10 cellular contexts compared by ENCODE assay signal in the genomic region with DNA sequence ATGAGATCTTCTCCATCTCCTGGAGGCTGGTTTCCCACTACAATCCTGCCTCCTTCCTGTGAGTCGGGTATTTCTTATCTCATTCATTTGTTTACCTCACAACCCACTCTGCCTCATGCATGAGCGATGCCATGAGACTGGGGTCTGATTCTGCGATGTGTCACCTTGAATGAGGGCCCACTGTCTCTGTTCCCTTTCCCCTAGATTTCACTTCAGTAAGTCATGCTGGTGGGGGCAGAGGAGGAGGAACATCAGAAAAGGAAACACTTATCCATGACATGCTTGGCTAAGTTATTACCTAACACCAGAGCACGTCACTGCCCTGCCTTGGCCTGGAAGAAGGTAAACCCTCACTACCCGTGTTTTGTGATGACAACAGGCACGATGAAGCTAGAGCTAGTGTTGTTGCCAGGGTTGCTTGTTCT.
DNase-seq lines count a peak whose midpoint lies in the region; ATAC-seq, FAIRE-seq and TF ChIP-seq lines count a peak whose summit lies in the region.
"Had no signal": no experiment of that assay in that cellular context is flagged by ENCODE, and none has a peak within 500 bp of the region (broad histone marks: within the 10 kb centered on the region; RNA-seq: fewer than 3 reads in every experiment).

No MANE protein-coding gene starts in this region.

- intact Hi-C loops in left lung (cut with DNase I) (no loop called here), heart left ventricle (cut with DNase I) (loop anchor here in 1 of 10 donors (10.0 kb wide), 1 partner anchor 476 kb away; no protein-coding TSS in a partner anchor)

- TF ChIP-seq CTCF in astrocyte (IDR thresholded peaks at IDR 0.05; ENCODE audit: insufficient read depth, low read depth, low read length) = no peak
- TF ChIP-seq CTCF in left lung (IDR thresholded peaks at IDR 0.05) = no peak
- TF ChIP-seq CTCF in heart left ventricle (IDR thresholded peaks at IDR 0.05) = no peak

- H3K27me3 Mint-ChIP-seq in astrocyte (ENCODE audit: low read depth, unreplicated experiment) = no peaks in the 10 kb centered on the region
- peaks cover 6% of the 10 kb centered on the region for H3K27me3 Mint-ChIP-seq in activated naive CD8-positive, alpha-beta T cell treated with anti-CD3 and anti-CD28 coated beads, Interleukin-2, amount 50 U/mL, for 24 hours

- FAIRE-seq in astrocyte (lab: Jason Lieb, UNC) (no peak), urothelium cell line (lab: Jason Lieb, UNC) (no peak)

- no peaks in the 10 kb centered on the region for H3K36me3 Mint-ChIP-seq in astrocyte (ENCODE audit: low read depth, unreplicated experiment)
- H3K36me3 Mint-ChIP-seq in activated naive CD8-positive, alpha-beta T cell treated with anti-CD3 and anti-CD28 coated beads, Interleukin-2, amount 50 U/mL, for 24 hours (ENCODE audit: low read depth) = no peaks in the 10 kb centered on the region

- no peaks in the 10 kb centered on the region for H3K79me2 ChIP-seq in astrocyte (ENCODE audit: insufficient read depth, low read length)

- no peak overlapping the region for H3K4me3 Mint-ChIP-seq in astrocyte (ENCODE audit: unreplicated experiment)
- no peak overlapping the region for H3K4me3 Mint-ChIP-seq in activated naive CD8-positive, alpha-beta T cell treated with anti-CD3 and anti-CD28 coated beads, Interleukin-2, amount 50 U/mL, for 24 hours
- H3K4me3 Mint-ChIP-seq: T-helper 1 cell treated with Interleukin-12 subunit alpha and Interleukin-12 subunit beta and Interleukin-4 antibody, amounts not matched to agents 30 μg/mL and 1 μg/mL, for 36 hours had no signal

- H3K4me1 ChIP-seq in astrocyte (ENCODE audit: insufficient read depth, low read length) (no peaks in the 10 kb centered on the region), left lung (peaks cover 0 to 3% of the 10 kb centered on the region in 2 donors), heart left ventricle (peaks cover 0 to 12% (median 0%) of the 10 kb centered on the region in 12 donors)

- peaks cover 10% of the 10 kb centered on the region for H3K4me1 Mint-ChIP-seq in astrocyte (ENCODE audit: low read depth, unreplicated experiment)
- peaks cover 5% of the 10 kb centered on the region for H3K4me1 Mint-ChIP-seq in activated naive CD8-positive, alpha-beta T cell treated with anti-CD3 and anti-CD28 coated beads, Interleukin-2, amount 50 U/mL, for 24 hours

- H3K27me3 ChIP-seq in astrocyte (ENCODE audit: insufficient read depth, low read length) (no peaks in the 10 kb centered on the region), left lung (no peaks in the 10 kb centered on the region), heart left ventricle (peaks cover 0 to 3% (median 0%) of the 10 kb centered on the region in 9 donors)
- H3K27me3 ChIP-seq: spleen had no signal

- H3K4me2 ChIP-seq in astrocyte (ENCODE audit: low read length) = peak overlapping the region; percentile 6

- TF ChIP-seq POLR2A in heart left ventricle (IDR thresholded peaks at IDR 0.05) = no peak

- WGBS in heart left ventricle, 4 donors = 53 to 63% (median 60%) methylated on average over 6 of the region's 6 CpGs

- H4K20me1 ChIP-seq in astrocyte (ENCODE audit: insufficient read depth, low read length) = no peaks in the 10 kb centered on the region

- ATAC-seq in left lung (peak; percentile 52), heart left ventricle (no peak)
- ATAC-seq in activated naive CD8-positive, alpha-beta T cell treated with anti-CD3 and anti-CD28 coated beads, Interleukin-2, amount 50 U/mL, for 24 hours = no peak

- in situ Hi-C loops in Caki2 (cut with HindIII; ENCODE audit: low pct_unique_long_range_greater_than_20kb, low sequenced_read_pairs) (no loop called here), KBM-7 (cut with MboI; ENCODE audit: low pct_unique_long_range_greater_than_20kb, low sequenced_read_pairs) (no loop called here), ACHN (cut with HindIII; ENCODE audit: low pct_ligation_motif_present, low pct_unique_long_range_greater_than_20kb, low sequenced_read_pairs) (no loop called here)

- H3K9me3 ChIP-seq in astrocyte (ENCODE audit: insufficient read depth, low read depth, low read length) (no peaks in the 10 kb centered on the region), left lung (no peaks in the 10 kb centered on the region), heart left ventricle (no peaks in the 10 kb centered on the region)
- H3K9me3 ChIP-seq: spleen had no signal

- no peak overlapping the region for H3K9ac ChIP-seq in astrocyte (ENCODE audit: low read length)

- no peak overlapping the region for H3K27ac ChIP-seq in astrocyte (ENCODE audit: low read depth, low read length)
- H3K27ac ChIP-seq in left lung = no peak overlapping the region
- H3K27ac ChIP-seq in heart left ventricle = no peak overlapping the region
- H3K27ac ChIP-seq: spleen had no signal

- H3K27ac Mint-ChIP-seq in astrocyte (ENCODE audit: unreplicated experiment) = no peak overlapping the region
- H3K27ac Mint-ChIP-seq in activated naive CD8-positive, alpha-beta T cell treated with anti-CD3 and anti-CD28 coated beads, Interleukin-2, amount 50 U/mL, for 24 hours = no peak overlapping the region
- H3K27ac Mint-ChIP-seq: T-helper 1 cell treated with Interleukin-12 subunit alpha and Interleukin-12 subunit beta and Interleukin-4 antibody, amounts not matched to agents 30 μg/mL and 1 μg/mL, for 36 hours had no signal

- H3K36me3 ChIP-seq in astrocyte (ENCODE audit: insufficient read depth, low read length) = no peaks in the 10 kb centered on the region
- no peaks in the 10 kb centered on the region for H3K36me3 ChIP-seq in left lung
- H3K36me3 ChIP-seq in heart left ventricle = no peaks in the 10 kb centered on the region
- H3K36me3 ChIP-seq: spleen had no signal

- H3K9me3 Mint-ChIP-seq in astrocyte (ENCODE audit: unreplicated experiment) = no peaks in the 10 kb centered on the region
- no peaks in the 10 kb centered on the region for H3K9me3 Mint-ChIP-seq in activated naive CD8-positive, alpha-beta T cell treated with anti-CD3 and anti-CD28 coated beads, Interleukin-2, amount 50 U/mL, for 24 hours

- DNase-seq in Caki2 (ENCODE audit: low read depth) = peak; percentile 87
- peak; percentile 58 for DNase-seq in KBM-7
- DNase-seq in astrocyte (ENCODE audit: low read depth) = peak; percentile 63
- peak in 1 of 2 donors; percentile 35 for DNase-seq in left lung
- DNase-seq in activated naive CD8-positive, alpha-beta T cell treated with anti-CD3 and anti-CD28 coated beads, Interleukin-2, amount 50 U/mL, for 24 hours = no peak
- DNase-seq in ACHN = no peak
- DNase-seq in urothelium cell line (ENCODE audit: low spot score) = no peak
- no peak for DNase-seq in heart left ventricle
- DNase-seq: spleen had no signal

- peak overlapping the region; percentile 36 for H2AFZ ChIP-seq in astrocyte (ENCODE audit: low read depth, low read length)

- H3K4me3 ChIP-seq in astrocyte (ENCODE audit: insufficient read depth, low read depth, low read length) (no peak overlapping the region), left lung (no peak overlapping the region), heart left ventricle (no peak overlapping the region)
- H3K4me3 ChIP-seq: spleen had no signal

Comparison
In these comparisons a context has a peak if more than half of its experiments do, and no peak if none do; other contexts are left out.
1. DNase-seq: peak in Caki2 (single experiment), KBM-7 (single experiment) and astrocyte (single experiment); none in activated naive CD8-positive, alpha-beta T cell treated with anti-CD3 and anti-CD28 coated beads, Interleukin-2, amount 50 U/mL, for 24 hours (single experiment), ACHN (single experiment), urothelium cell line (single experiment) and heart left ventricle (0 of 5).